In genomic region chr19:28867978-28868377, GRCh38 we compare ENCODE assay signal across 30 cellular contexts.
"Had no signal": no experiment of that assay in that cellular context is flagged by ENCODE, and none has a peak within 500 bp of the region (broad histone marks: within the 10 kb centered on the region; RNA-seq: fewer than 3 reads in every experiment).

No MANE protein-coding gene starts in this region.

- H3K4me2 ChIP-seq: hepatocyte had no signal

- H3K9me3 ChIP-seq: colonic mucosa, esophagus muscularis mucosa, esophagus squamous epithelium, gastrocnemius medialis, gastroesophageal sphincter, heart left ventricle, heart right ventricle had no signal

- FAIRE-seq: colon, endometrium, endothelial cell of umbilical vein, frontal cortex had no signal

- H3K4me3 ChIP-seq: colonic mucosa, coronary artery, dorsolateral prefrontal cortex, esophagus muscularis mucosa, esophagus squamous epithelium, gastrocnemius medialis, gastroesophageal sphincter, heart left ventricle, heart right ventricle, hepatocyte had no signal

- DNase-seq: colonic mucosa; cortex of kidney; dermis blood vessel endothelial cell; dorsolateral prefrontal cortex; effector CD4-positive, alpha-beta T cell; effector CD8-positive, alpha-beta T cell; effector memory CD4-positive, alpha-beta T cell; effector memory CD8-positive, alpha-beta T cell; endodermal cell; erythroblast; esophagus squamous epithelium; foreskin fibroblast; foreskin keratinocyte; foreskin melanocyte; gastrocnemius medialis; glutamatergic neuron; head of caudate nucleus; heart left ventricle; heart right ventricle had no signal

- H3K27me3 Mint-ChIP-seq: dendritic cell treated with granulocyte-macrophage colony-stimulating factor and Interleukin-4, amounts not matched to agents 40 ng/mL and 50 ng/mL, for 4 days had no signal

- H3K4me3 Mint-ChIP-seq: dendritic cell treated with granulocyte-macrophage colony-stimulating factor and Interleukin-4, amounts not matched to agents 40 ng/mL and 50 ng/mL, for 4 days; effector memory CD8-positive, alpha-beta T cell; endodermal cell had no signal

- H3K27ac Mint-ChIP-seq: dendritic cell treated with granulocyte-macrophage colony-stimulating factor and Interleukin-4, amounts not matched to agents 40 ng/mL and 50 ng/mL, for 4 days; effector memory CD8-positive, alpha-beta T cell; endodermal cell had no signal

- H3K27ac ChIP-seq: colonic mucosa, coronary artery, dorsolateral prefrontal cortex, epithelial cell of prostate, esophagus muscularis mucosa, esophagus squamous epithelium, foreskin keratinocyte, gastrocnemius medialis, gastroesophageal sphincter, heart left ventricle, heart right ventricle, hepatocyte had no signal

- H3K9me3 Mint-ChIP-seq: dendritic cell treated with granulocyte-macrophage colony-stimulating factor and Interleukin-4, amounts not matched to agents 40 ng/mL and 50 ng/mL, for 4 days; effector memory CD8-positive, alpha-beta T cell had no signal

- H3K27me3 ChIP-seq: colonic mucosa, foreskin keratinocyte, gastrocnemius medialis, hepatocyte had no signal

- H3K36me3 ChIP-seq: colonic mucosa, esophagus muscularis mucosa, esophagus squamous epithelium, gastrocnemius medialis, gastroesophageal sphincter, heart left ventricle, heart right ventricle had no signal

- H3K4me1 ChIP-seq: colonic mucosa, esophagus squamous epithelium, foreskin keratinocyte, gastrocnemius medialis, gastroesophageal sphincter had no signal

- ATAC-seq: effector memory CD8-positive, alpha-beta T cell; esophagus mucosa; foreskin keratinocyte; gastrocnemius medialis; gastroesophageal sphincter; heart left ventricle; heart right ventricle had no signal
